19 cellular contexts compared by ENCODE assay signal in genomic region chr2:120775801-120776589, GRCh38. TPM values are rescaled to one million over a fixed set of nuclear protein-coding genes. Genes with fewer than 3 reads are reported as not detected.
"Had no signal": no experiment of that assay in that cellular context is flagged by ENCODE, and none has a peak within 500 bp of the region (broad histone marks: within the 10 kb centered on the region; RNA-seq: fewer than 3 reads in every experiment).

No MANE protein-coding gene starts in this region.

- H3K4me1 ChIP-seq: psoas muscle, right lobe of liver, upper lobe of right lung had no signal

- H3K27me3 ChIP-seq: ascending aorta, hepatocyte, right lobe of liver, testis, upper lobe of right lung had no signal

- H3K4me3 Mint-ChIP-seq: activated CD4-positive, alpha-beta T cell treated with anti-CD3 and anti-CD28 coated beads, Interleukin-2, amount 10 ng/mL, durations not matched to agents 24 days and 14 days; activated CD8-positive, alpha-beta T cell treated with anti-CD3 and anti-CD28 coated beads for 36 hours; activated naive CD4-positive, alpha-beta T cell treated with anti-CD3 and anti-CD28 coated beads for 36 hours; activated naive CD8-positive, alpha-beta T cell treated with anti-CD3 and anti-CD28 coated beads, Interleukin-2, amount 50 U/mL, for 24 hours; activated T-cell treated with anti-CD3 and anti-CD28 coated beads, Interleukin-2, amount 50 U/mL, for 4 hours; effector memory CD8-positive, alpha-beta T cell; neural crest cell; stimulated activated memory B cell treated with anti-CD40 and anti-IgM and Interleukin-4, amounts not matched to agents 10 μg/mL and 1 μg/mL and 100 μg/mL, for 72 hours had no signal

- H3K36me3 Mint-ChIP-seq: stimulated activated memory B cell treated with anti-CD40 and anti-IgM and Interleukin-4, amounts not matched to agents 10 μg/mL and 1 μg/mL and 100 μg/mL, for 72 hours had no signal

- H3K4me3 ChIP-seq: ascending aorta, hepatocyte, psoas muscle, right lobe of liver, testis, upper lobe of right lung had no signal

- H3K27ac Mint-ChIP-seq: activated CD4-positive, alpha-beta T cell treated with anti-CD3 and anti-CD28 coated beads, Interleukin-2, amount 10 ng/mL, durations not matched to agents 24 days and 14 days; activated CD8-positive, alpha-beta T cell treated with anti-CD3 and anti-CD28 coated beads for 36 hours; activated naive CD4-positive, alpha-beta T cell treated with anti-CD3 and anti-CD28 coated beads for 36 hours; activated naive CD8-positive, alpha-beta T cell treated with anti-CD3 and anti-CD28 coated beads, Interleukin-2, amount 50 U/mL, for 24 hours; effector memory CD8-positive, alpha-beta T cell; stimulated activated memory B cell treated with anti-CD40 and anti-IgM and Interleukin-4, amounts not matched to agents 10 μg/mL and 1 μg/mL and 100 μg/mL, for 72 hours had no signal

- H3K9me3 Mint-ChIP-seq: activated CD4-positive, alpha-beta T cell treated with anti-CD3 and anti-CD28 coated beads, Interleukin-2, amount 10 ng/mL, durations not matched to agents 24 days and 14 days; activated CD8-positive, alpha-beta T cell treated with anti-CD3 and anti-CD28 coated beads for 36 hours; activated naive CD4-positive, alpha-beta T cell treated with anti-CD3 and anti-CD28 coated beads for 36 hours; activated naive CD8-positive, alpha-beta T cell treated with anti-CD3 and anti-CD28 coated beads, Interleukin-2, amount 50 U/mL, for 24 hours; activated T-cell treated with anti-CD3 and anti-CD28 coated beads, Interleukin-2, amount 50 U/mL, for 4 hours; effector memory CD8-positive, alpha-beta T cell; neural crest cell; stimulated activated memory B cell treated with anti-CD40 and anti-IgM and Interleukin-4, amounts not matched to agents 10 μg/mL and 1 μg/mL and 100 μg/mL, for 72 hours had no signal

- ATAC-seq: activated CD8-positive, alpha-beta T cell treated with anti-CD3 and anti-CD28 coated beads for 36 hours; activated naive CD8-positive, alpha-beta T cell treated with anti-CD3 and anti-CD28 coated beads, Interleukin-2, amount 50 U/mL, for 24 hours; activated T-cell treated with anti-CD3 and anti-CD28 coated beads, Interleukin-2, amount 50 U/mL, for 4 hours; effector memory CD8-positive, alpha-beta T cell; psoas muscle; right lobe of liver; stimulated activated memory B cell treated with anti-CD40 and anti-IgM and Interleukin-4, amounts not matched to agents 10 μg/mL and 1 μg/mL and 100 μg/mL, for 72 hours; upper lobe of right lung had no signal

- H3K27ac ChIP-seq: ascending aorta, hepatocyte, psoas muscle, right lobe of liver, testis, upper lobe of right lung had no signal

- FAIRE-seq: small intestine had no signal

- H3K27me3 Mint-ChIP-seq: activated CD4-positive, alpha-beta T cell treated with anti-CD3 and anti-CD28 coated beads, Interleukin-2, amount 10 ng/mL, durations not matched to agents 24 days and 14 days; activated CD8-positive, alpha-beta T cell treated with anti-CD3 and anti-CD28 coated beads for 36 hours; stimulated activated memory B cell treated with anti-CD40 and anti-IgM and Interleukin-4, amounts not matched to agents 10 μg/mL and 1 μg/mL and 100 μg/mL, for 72 hours had no signal

- H3K4me2 ChIP-seq: hepatocyte had no signal

- H3K36me3 ChIP-seq: ascending aorta, right lobe of liver, upper lobe of right lung had no signal

- H3K4me1 Mint-ChIP-seq: activated CD4-positive, alpha-beta T cell treated with anti-CD3 and anti-CD28 coated beads, Interleukin-2, amount 10 ng/mL, durations not matched to agents 24 days and 14 days; activated naive CD8-positive, alpha-beta T cell treated with anti-CD3 and anti-CD28 coated beads, Interleukin-2, amount 50 U/mL, for 24 hours; stimulated activated memory B cell treated with anti-CD40 and anti-IgM and Interleukin-4, amounts not matched to agents 10 μg/mL and 1 μg/mL and 100 μg/mL, for 72 hours had no signal

- H2AFZ ChIP-seq: hepatocyte had no signal

- H3K9me3 ChIP-seq: ascending aorta, psoas muscle, right lobe of liver, testis, upper lobe of right lung had no signal

- DNase-seq: activated CD4-positive, alpha-beta T cell treated with anti-CD3 and anti-CD28 coated beads, Interleukin-2, amount 10 ng/mL, durations not matched to agents 24 days and 14 days; activated CD8-positive, alpha-beta T cell treated with anti-CD3 and anti-CD28 coated beads for 36 hours; activated naive CD4-positive, alpha-beta T cell treated with anti-CD3 and anti-CD28 coated beads for 36 hours; activated naive CD8-positive, alpha-beta T cell treated with anti-CD3 and anti-CD28 coated beads, Interleukin-2, amount 50 U/mL, for 24 hours; activated T-cell treated with anti-CD3 and anti-CD28 coated beads, Interleukin-2, amount 50 U/mL, for 4 hours; dermis blood vessel endothelial cell; effector memory CD8-positive, alpha-beta T cell; mammary epithelial cell; small intestine; stimulated activated CD4-positive, alpha-beta T cell treated with anti-CD3 and anti-CD28 coated beads, Interleukin-4, amount 100 ng/mL, for 4 hours; T1000; testis; upper lobe of right lung had no signal

RNA-seq across cellular contexts. Expression of gene GLI2, which starts 40.3 kb away (rescaled TPM):
- total RNA-seq: activated CD8-positive, alpha-beta T cell treated with anti-CD3 and anti-CD28 coated beads for 36 hours; activated naive CD4-positive, alpha-beta T cell treated with anti-CD3 and anti-CD28 coated beads for 36 hours had no signal
